In genomic region chr18:57004366-57005121, GRCh38 we compare ENCODE assay signal across 9 cellular contexts.
DNase-seq lines count a peak whose midpoint lies in the region; ATAC-seq and TF ChIP-seq lines count a peak whose summit lies in the region.
"Had no signal": no experiment of that assay in that cellular context is flagged by ENCODE, and none has a peak within 500 bp of the region (broad histone marks: within the 10 kb centered on the region; RNA-seq: fewer than 3 reads in every experiment).

No MANE protein-coding gene starts in this region.

- no peak overlapping the region for H3K27ac ChIP-seq in CD8-positive, alpha-beta T cell (ENCODE audit: low read depth, low read length)
- H3K27ac ChIP-seq: PC-9 had no signal

- H3K4me1 Mint-ChIP-seq in CD8-positive, alpha-beta T cell (ENCODE audit: low read depth): peaks cover 22% of the 10 kb centered on the region
- H3K4me1 Mint-ChIP-seq in glutamatergic neuron (ENCODE audit: low read depth, unreplicated experiment): peaks cover 12% of the 10 kb centered on the region

- H3K4me1 ChIP-seq in CD8-positive, alpha-beta T cell (ENCODE audit: insufficient read depth, low read length): peaks cover 10% of the 10 kb centered on the region

- no peak overlapping the region for H3K4me3 Mint-ChIP-seq in CD8-positive, alpha-beta T cell
- no peak overlapping the region for H3K4me3 Mint-ChIP-seq in glutamatergic neuron (ENCODE audit: unreplicated experiment)

- no peak for DNase-seq in CD8-positive, alpha-beta T cell
- DNase-seq in SIG-M5 treated with dmso at 0.1 percent for 504 hours (lab: John Stamatoyannopoulos, UW; ENCODE audit: unreplicated experiment) (peak; percentile 64), foreskin melanocyte (peak; percentile 38), HUDEP-2 (lab: John Stamatoyannopoulos, UW; ENCODE audit: unreplicated experiment in 76 of 76) (no peak), amniotic stem cell (lab: John Stamatoyannopoulos, UW) (no peak), glutamatergic neuron (no peak)

- H3K9me3 ChIP-seq in CD8-positive, alpha-beta T cell (ENCODE audit: low read length): no peaks in the 10 kb centered on the region

- intact Hi-C loops in CD8-positive, alpha-beta T cell (cut with DNase I, micrococcal nuclease): no loop called here

- peak overlapping the region; percentile 81 for H3K27ac Mint-ChIP-seq in CD8-positive, alpha-beta T cell
- no peak overlapping the region for H3K27ac Mint-ChIP-seq in glutamatergic neuron (ENCODE audit: unreplicated experiment)

- H3K27me3 ChIP-seq in CD8-positive, alpha-beta T cell (ENCODE audit: insufficient read depth, low read length): no peaks in the 10 kb centered on the region

- H3K36me3 ChIP-seq in CD8-positive, alpha-beta T cell (ENCODE audit: insufficient read depth, low read length): no peaks in the 10 kb centered on the region

- no peaks in the 10 kb centered on the region for H3K36me3 Mint-ChIP-seq in CD8-positive, alpha-beta T cell
- H3K36me3 Mint-ChIP-seq in glutamatergic neuron (ENCODE audit: unreplicated experiment): no peaks in the 10 kb centered on the region

- peak; percentile 67 for ATAC-seq in CD8-positive, alpha-beta T cell
- ATAC-seq in GM19035 (IDR thresholded peaks at IDR 0.05; ENCODE audit: unreplicated experiment) (peak; percentile 95), HG03103 (IDR thresholded peaks at IDR 0.05; ENCODE audit: low read depth, unreplicated experiment) (peak; percentile 96)

- TF ChIP-seq CTCF in CD8-positive, alpha-beta T cell (IDR thresholded peaks at IDR 0.05): no peak
- no peak for TF ChIP-seq CTCF in glutamatergic neuron (IDR thresholded peaks at IDR 0.05; ENCODE audit: partially characterized antibody, unreplicated experiment)

- CTCF ChIA-PET in CD8-positive, alpha-beta T cell (lab: Charles Lee): no interaction called here

- no peaks in the 10 kb centered on the region for H3K27me3 Mint-ChIP-seq in CD8-positive, alpha-beta T cell (ENCODE audit: low read depth)
- H3K27me3 Mint-ChIP-seq in glutamatergic neuron (ENCODE audit: unreplicated experiment): no peaks in the 10 kb centered on the region

- POLR2A ChIA-PET in CD8-positive, alpha-beta T cell (lab: Charles Lee): no interaction called here

- no peak overlapping the region for H3K4me3 ChIP-seq in CD8-positive, alpha-beta T cell (ENCODE audit: low read depth, low read length)
- H3K4me3 ChIP-seq: PC-9 had no signal

- H3K9me3 Mint-ChIP-seq in CD8-positive, alpha-beta T cell: no peaks in the 10 kb centered on the region
- no peaks in the 10 kb centered on the region for H3K9me3 Mint-ChIP-seq in glutamatergic neuron (ENCODE audit: unreplicated experiment)

Comparison
In these comparisons a context has a peak if more than half of its experiments do, and no peak if none do; other contexts are left out.
1. DNase-seq: peak in SIG-M5 treated with dmso at 0.1 percent for 504 hours (single experiment) and foreskin melanocyte (single experiment); none in CD8-positive, alpha-beta T cell (0 of 7), HUDEP-2 (0 of 76), amniotic stem cell (single experiment) and glutamatergic neuron (single experiment).
2. Peak in every context shown above with its lines, with median percentiles within 50 percentile points of each other: ATAC-seq.